Comparison of ENCODE assay signal across 1 cellular context in the genomic region with DNA sequence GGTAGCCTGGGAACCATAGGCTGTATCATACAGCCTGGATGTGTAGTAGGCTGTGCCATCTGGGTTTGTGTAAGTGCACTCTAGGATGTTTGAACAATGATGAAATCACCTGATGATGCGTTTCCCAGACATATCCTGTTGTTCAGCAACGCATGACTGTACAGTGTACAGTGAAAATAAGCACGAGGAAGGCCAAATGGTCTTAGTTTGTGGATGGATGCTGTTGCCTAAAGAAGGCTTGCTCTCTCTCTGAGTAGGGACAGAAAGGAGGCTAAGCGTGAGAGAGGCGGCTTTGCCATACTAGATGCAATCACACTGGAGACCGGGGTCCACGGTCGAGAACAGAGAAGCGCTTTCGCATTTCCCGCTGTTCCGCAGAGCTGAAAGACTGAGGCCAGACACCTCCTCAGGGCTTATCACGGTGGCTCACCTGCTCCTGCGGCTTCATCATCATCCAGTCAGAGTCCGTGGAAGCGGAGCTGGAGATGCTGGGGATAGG.
A peak's percentile ranks its signal among the peaks of the same experiment; 100 is the strongest.
TF ChIP-seq lines count a peak whose summit lies in the region.

No MANE protein-coding gene starts in this region.

TF ChIP-seq in HepG2, 621 proteins besides CTCF, POLR2A, EP300 and RAD21 (continued from another document and continues in another):
- TF ChIP-seq, protein P1, sequence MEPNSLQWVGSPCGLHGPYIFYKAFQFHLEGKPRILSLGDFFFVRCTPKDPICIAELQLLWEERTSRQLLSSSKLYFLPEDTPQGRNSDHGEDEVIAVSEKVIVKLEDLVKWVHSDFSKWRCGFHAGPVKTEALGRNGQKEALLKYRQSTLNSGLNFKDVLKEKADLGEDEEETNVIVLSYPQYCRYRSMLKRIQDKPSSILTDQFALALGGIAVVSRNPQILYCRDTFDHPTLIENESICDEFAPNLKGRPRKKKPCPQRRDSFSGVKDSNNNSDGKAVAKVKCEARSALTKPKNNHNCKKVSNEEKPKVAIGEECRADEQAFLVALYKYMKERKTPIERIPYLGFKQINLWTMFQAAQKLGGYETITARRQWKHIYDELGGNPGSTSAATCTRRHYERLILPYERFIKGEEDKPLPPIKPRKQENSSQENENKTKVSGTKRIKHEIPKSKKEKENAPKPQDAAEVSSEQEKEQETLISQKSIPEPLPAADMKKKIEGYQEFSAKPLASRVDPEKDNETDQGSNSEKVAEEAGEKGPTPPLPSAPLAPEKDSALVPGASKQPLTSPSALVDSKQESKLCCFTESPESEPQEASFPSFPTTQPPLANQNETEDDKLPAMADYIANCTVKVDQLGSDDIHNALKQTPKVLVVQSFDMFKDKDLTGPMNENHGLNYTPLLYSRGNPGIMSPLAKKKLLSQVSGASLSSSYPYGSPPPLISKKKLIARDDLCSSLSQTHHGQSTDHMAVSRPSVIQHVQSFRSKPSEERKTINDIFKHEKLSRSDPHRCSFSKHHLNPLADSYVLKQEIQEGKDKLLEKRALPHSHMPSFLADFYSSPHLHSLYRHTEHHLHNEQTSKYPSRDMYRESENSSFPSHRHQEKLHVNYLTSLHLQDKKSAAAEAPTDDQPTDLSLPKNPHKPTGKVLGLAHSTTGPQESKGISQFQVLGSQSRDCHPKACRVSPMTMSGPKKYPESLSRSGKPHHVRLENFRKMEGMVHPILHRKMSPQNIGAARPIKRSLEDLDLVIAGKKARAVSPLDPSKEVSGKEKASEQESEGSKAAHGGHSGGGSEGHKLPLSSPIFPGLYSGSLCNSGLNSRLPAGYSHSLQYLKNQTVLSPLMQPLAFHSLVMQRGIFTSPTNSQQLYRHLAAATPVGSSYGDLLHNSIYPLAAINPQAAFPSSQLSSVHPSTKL (CRISPR knock-in tag; IDR thresholded peaks at IDR 0.05): peak; percentile 75
- TF ChIP-seq, protein P2, sequence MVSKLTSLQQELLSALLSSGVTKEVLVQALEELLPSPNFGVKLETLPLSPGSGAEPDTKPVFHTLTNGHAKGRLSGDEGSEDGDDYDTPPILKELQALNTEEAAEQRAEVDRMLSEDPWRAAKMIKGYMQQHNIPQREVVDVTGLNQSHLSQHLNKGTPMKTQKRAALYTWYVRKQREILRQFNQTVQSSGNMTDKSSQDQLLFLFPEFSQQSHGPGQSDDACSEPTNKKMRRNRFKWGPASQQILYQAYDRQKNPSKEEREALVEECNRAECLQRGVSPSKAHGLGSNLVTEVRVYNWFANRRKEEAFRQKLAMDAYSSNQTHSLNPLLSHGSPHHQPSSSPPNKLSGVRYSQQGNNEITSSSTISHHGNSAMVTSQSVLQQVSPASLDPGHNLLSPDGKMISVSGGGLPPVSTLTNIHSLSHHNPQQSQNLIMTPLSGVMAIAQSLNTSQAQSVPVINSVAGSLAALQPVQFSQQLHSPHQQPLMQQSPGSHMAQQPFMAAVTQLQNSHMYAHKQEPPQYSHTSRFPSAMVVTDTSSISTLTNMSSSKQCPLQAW (CRISPR knock-in tag; IDR thresholded peaks at IDR 0.05): no peak
- TF ChIP-seq SAFB2 (CRISPR knock-in tag; IDR thresholded peaks at IDR 0.05; ENCODE audit: borderline replicate concordance, low read depth) (no peak), CEBPB (IDR thresholded peaks at IDR 0.05; ENCODE audit: borderline replicate concordance, low read depth, low read length) (peak; percentile 87), YEATS2 (CRISPR knock-in tag; IDR thresholded peaks at IDR 0.05; ENCODE audit: borderline replicate concordance) (peak; percentile 75; the same call in 1 of the 2 replicates), NR2F6 (IDR thresholded peaks at IDR 0.05) (no peak), NR2F6 (CRISPR knock-in tag; IDR thresholded peaks at IDR 0.05) (0 out of 2 replicates have a peak, but pooled peaks have one; percentile 37), ZNF12 (CRISPR knock-in tag; IDR thresholded peaks at IDR 0.05) (peak; percentile 80), CBX5 (CRISPR knock-in tag; IDR thresholded peaks at IDR 0.05; ENCODE audit: borderline replicate concordance) (peak; percentile 61; the same call in 1 of the 2 replicates), IRF2 (CRISPR knock-in tag; IDR thresholded peaks at IDR 0.05) (0 out of 2 replicates have a peak, but pooled peaks have one; percentile 37), ZKSCAN8 (CRISPR knock-in tag; IDR thresholded peaks at IDR 0.05; ENCODE audit: borderline replicate concordance) (0 out of 2 replicates have a peak, but pooled peaks have one; percentile 29), PCBP2 (optimal IDR thresholded peaks at IDR 0.05; ENCODE audit: low read depth, low read length, poor library complexity, severe bottlenecking) (no peak), ZNF335 (CRISPR knock-in tag; IDR thresholded peaks at IDR 0.05) (0 out of 2 replicates have a peak, but pooled peaks have one; percentile 35), TBL1XR1 (IDR thresholded peaks at IDR 0.05; ENCODE audit: borderline replicate concordance, low read length, partially characterized antibody) (peak; percentile 30), ELF3 (CRISPR knock-in tag; IDR thresholded peaks at IDR 0.05) (peak; percentile 69), ZFX (CRISPR knock-in tag; IDR thresholded peaks at IDR 0.05; ENCODE audit: low read depth) (no peak), JUNB (CRISPR knock-in tag; IDR thresholded peaks at IDR 0.05; ENCODE audit: borderline replicate concordance) (no peak), RXRB (CRISPR knock-in tag; IDR thresholded peaks at IDR 0.05; ENCODE audit: borderline replicate concordance) (peak; percentile 57; the same call in 1 of the 2 replicates), REPIN1 (CRISPR knock-in tag; IDR thresholded peaks at IDR 0.05; ENCODE audit: borderline replicate concordance, low read depth) (no peak)
- TF ChIP-seq, protein P3, sequence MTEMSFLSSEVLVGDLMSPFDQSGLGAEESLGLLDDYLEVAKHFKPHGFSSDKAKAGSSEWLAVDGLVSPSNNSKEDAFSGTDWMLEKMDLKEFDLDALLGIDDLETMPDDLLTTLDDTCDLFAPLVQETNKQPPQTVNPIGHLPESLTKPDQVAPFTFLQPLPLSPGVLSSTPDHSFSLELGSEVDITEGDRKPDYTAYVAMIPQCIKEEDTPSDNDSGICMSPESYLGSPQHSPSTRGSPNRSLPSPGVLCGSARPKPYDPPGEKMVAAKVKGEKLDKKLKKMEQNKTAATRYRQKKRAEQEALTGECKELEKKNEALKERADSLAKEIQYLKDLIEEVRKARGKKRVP (CRISPR knock-in tag; IDR thresholded peaks at IDR 0.05): peak in 1 of 2 experiments; percentile 93; a peak in 2 of 4 replicates
- TF ChIP-seq, protein P4, sequence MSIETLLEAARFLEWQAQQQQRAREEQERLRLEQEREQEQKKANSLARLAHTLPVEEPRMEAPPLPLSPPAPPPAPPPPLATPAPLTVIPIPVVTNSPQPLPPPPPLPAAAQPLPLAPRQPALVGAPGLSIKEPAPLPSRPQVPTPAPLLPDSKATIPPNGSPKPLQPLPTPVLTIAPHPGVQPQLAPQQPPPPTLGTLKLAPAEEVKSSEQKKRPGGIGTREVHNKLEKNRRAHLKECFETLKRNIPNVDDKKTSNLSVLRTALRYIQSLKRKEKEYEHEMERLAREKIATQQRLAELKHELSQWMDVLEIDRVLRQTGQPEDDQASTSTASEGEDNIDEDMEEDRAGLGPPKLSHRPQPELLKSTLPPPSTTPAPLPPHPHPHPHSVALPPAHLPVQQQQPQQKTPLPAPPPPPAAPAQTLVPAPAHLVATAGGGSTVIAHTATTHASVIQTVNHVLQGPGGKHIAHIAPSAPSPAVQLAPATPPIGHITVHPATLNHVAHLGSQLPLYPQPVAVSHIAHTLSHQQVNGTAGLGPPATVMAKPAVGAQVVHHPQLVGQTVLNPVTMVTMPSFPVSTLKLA (IDR thresholded peaks at IDR 0.05): peak; percentile 41
- TF ChIP-seq, protein P5, sequence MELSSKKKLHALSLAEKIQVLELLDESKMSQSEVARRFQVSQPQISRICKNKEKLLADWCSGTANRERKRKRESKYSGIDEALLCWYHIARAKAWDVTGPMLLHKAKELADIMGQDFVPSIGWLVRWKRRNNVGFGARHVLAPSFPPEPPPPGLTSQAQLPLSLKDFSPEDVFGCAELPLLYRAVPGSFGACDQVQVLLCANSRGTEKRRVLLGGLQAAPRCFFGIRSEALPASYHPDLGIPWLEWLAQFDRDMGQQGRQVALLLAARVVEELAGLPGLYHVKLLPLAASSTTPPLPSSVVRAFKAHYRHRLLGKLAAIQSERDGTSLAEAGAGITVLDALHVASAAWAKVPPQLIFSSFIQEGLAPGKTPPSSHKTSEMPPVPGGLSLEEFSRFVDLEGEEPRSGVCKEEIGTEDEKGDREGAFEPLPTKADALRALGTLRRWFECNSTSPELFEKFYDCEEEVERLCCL (CRISPR knock-in tag; IDR thresholded peaks at IDR 0.05; ENCODE audit: borderline replicate concordance): no peak
- TF ChIP-seq, protein P6, sequence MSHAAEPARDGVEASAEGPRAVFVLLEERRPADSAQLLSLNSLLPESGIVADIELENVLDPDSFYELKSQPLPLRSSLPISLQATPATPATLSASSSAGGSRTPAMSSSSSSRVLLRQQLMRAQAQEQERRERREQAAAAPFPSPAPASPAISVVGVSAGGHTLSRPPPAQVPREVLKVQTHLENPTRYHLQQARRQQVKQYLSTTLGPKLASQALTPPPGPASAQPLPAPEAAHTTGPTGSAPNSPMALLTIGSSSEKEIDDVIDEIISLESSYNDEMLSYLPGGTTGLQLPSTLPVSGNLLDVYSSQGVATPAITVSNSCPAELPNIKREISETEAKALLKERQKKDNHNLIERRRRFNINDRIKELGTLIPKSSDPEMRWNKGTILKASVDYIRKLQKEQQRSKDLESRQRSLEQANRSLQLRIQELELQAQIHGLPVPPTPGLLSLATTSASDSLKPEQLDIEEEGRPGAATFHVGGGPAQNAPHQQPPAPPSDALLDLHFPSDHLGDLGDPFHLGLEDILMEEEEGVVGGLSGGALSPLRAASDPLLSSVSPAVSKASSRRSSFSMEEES (CRISPR knock-in tag; IDR thresholded peaks at IDR 0.05): peak; percentile 88
- TF ChIP-seq, protein P7, sequence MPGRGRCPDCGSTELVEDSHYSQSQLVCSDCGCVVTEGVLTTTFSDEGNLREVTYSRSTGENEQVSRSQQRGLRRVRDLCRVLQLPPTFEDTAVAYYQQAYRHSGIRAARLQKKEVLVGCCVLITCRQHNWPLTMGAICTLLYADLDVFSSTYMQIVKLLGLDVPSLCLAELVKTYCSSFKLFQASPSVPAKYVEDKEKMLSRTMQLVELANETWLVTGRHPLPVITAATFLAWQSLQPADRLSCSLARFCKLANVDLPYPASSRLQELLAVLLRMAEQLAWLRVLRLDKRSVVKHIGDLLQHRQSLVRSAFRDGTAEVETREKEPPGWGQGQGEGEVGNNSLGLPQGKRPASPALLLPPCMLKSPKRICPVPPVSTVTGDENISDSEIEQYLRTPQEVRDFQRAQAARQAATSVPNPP (CRISPR knock-in tag; IDR thresholded peaks at IDR 0.05): no peak
- TF ChIP-seq, protein P8, sequence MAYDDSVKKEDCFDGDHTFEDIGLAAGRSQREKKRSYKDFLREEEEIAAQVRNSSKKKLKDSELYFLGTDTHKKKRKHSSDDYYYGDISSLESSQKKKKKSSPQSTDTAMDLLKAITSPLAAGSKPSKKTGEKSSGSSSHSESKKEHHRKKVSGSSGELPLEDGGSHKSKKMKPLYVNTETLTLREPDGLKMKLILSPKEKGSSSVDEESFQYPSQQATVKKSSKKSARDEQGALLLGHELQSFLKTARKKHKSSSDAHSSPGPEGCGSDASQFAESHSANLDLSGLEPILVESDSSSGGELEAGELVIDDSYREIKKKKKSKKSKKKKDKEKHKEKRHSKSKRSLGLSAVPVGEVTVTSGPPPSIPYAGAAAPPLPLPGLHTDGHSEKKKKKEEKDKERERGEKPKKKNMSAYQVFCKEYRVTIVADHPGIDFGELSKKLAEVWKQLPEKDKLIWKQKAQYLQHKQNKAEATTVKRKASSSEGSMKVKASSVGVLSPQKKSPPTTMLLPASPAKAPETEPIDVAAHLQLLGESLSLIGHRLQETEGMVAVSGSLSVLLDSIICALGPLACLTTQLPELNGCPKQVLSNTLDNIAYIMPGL (CRISPR knock-in tag; IDR thresholded peaks at IDR 0.05; ENCODE audit: borderline replicate concordance in 1 of 2, low read depth in 1 of 2): no peak
- TF ChIP-seq, protein P9, sequence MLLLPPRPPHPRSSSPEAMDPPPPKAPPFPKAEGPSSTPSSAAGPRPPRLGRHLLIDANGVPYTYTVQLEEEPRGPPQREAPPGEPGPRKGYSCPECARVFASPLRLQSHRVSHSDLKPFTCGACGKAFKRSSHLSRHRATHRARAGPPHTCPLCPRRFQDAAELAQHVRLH (CRISPR knock-in tag; IDR thresholded peaks at IDR 0.05; ENCODE audit: borderline replicate concordance, low read depth): 0 out of 2 replicates have a peak, but pooled peaks have one; percentile 46
- TF ChIP-seq, protein P10, sequence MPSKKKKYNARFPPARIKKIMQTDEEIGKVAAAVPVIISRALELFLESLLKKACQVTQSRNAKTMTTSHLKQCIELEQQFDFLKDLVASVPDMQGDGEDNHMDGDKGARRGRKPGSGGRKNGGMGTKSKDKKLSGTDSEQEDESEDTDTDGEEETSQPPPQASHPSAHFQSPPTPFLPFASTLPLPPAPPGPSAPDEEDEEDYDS (CRISPR knock-in tag; IDR thresholded peaks at IDR 0.05): peak; percentile 45; the same call in 1 of the 2 replicates
- TF ChIP-seq, protein P11, sequence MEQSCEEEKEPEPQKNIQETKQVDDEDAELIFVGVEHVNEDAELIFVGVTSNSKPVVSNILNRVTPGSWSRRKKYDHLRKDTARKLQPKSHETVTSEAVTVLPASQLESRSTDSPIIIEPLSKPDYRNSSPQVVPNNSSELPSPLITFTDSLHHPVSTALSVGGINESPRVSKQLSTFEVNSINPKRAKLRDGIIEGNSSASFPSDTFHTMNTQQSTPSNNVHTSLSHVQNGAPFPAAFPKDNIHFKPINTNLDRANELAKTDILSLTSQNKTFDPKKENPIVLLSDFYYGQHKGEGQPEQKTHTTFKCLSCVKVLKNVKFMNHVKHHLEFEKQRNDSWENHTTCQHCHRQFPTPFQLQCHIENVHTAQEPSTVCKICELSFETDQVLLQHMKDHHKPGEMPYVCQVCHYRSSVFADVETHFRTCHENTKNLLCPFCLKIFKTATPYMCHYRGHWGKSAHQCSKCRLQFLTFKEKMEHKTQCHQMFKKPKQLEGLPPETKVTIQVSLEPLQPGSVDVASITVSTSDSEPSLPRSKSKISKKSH (CRISPR knock-in tag; IDR thresholded peaks at IDR 0.05; ENCODE audit: borderline replicate concordance): no peak
- TF ChIP-seq, protein P12, sequence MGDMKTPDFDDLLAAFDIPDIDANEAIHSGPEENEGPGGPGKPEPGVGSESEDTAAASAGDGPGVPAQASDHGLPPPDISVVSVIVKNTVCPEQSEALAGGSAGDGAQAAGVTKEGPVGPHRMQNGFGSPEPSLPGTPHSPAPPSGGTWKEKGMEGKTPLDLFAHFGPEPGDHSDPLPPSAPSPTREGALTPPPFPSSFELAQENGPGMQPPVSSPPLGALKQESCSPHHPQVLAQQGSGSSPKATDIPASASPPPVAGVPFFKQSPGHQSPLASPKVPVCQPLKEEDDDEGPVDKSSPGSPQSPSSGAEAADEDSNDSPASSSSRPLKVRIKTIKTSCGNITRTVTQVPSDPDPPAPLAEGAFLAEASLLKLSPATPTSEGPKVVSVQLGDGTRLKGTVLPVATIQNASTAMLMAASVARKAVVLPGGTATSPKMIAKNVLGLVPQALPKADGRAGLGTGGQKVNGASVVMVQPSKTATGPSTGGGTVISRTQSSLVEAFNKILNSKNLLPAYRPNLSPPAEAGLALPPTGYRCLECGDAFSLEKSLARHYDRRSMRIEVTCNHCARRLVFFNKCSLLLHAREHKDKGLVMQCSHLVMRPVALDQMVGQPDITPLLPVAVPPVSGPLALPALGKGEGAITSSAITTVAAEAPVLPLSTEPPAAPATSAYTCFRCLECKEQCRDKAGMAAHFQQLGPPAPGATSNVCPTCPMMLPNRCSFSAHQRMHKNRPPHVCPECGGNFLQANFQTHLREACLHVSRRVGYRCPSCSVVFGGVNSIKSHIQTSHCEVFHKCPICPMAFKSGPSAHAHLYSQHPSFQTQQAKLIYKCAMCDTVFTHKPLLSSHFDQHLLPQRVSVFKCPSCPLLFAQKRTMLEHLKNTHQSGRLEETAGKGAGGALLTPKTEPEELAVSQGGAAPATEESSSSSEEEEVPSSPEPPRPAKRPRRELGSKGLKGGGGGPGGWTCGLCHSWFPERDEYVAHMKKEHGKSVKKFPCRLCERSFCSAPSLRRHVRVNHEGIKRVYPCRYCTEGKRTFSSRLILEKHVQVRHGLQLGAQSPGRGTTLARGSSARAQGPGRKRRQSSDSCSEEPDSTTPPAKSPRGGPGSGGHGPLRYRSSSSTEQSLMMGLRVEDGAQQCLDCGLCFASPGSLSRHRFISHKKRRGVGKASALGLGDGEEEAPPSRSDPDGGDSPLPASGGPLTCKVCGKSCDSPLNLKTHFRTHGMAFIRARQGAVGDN (CRISPR knock-in tag; IDR thresholded peaks at IDR 0.05): peak; percentile 49
